In the genomic region with DNA sequence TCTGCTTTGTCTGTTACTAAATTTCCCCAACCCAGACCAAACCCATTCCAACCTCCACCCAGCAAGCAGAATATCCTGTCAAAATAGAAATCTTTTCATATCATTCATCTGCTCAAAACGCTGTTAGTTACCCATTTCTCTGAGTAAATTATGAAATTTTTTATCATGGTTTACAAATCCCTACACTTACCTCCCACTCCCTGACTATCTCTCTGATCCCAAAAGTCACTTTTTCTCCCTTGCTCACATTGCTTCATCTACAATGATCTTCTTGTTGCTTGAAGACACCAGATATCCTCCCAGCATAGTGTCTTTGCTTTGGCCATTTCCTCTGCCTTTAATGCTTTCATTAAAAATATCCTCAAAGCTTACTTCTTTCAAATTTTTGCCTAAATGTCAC, we compare ENCODE assay signal across 19 cellular contexts.
DNase-seq lines count a peak whose midpoint lies in the region; ATAC-seq and TF ChIP-seq lines count a peak whose summit lies in the region.
"Had no signal": no experiment of that assay in that cellular context is flagged by ENCODE, and none has a peak within 500 bp of the region (broad histone marks: within the 10 kb centered on the region; RNA-seq: fewer than 3 reads in every experiment).

No MANE protein-coding gene starts in this region.

- peaks cover 12% of the 10 kb centered on the region for H3K36me3 Mint-ChIP-seq in Calu3 (ENCODE audit: insufficient read depth, unreplicated experiment)
- H3K36me3 Mint-ChIP-seq: CD8-positive, alpha-beta T cell had no signal

- TF ChIP-seq CTCF in Calu3 (IDR thresholded peaks at IDR 0.05; ENCODE audit: unreplicated experiment) (no peak), omental fat pad (IDR thresholded peaks at IDR 0.05) (no peak), vagina (IDR thresholded peaks at IDR 0.05) (no peak)

- peak overlapping the region; percentile 97 for H3K27ac Mint-ChIP-seq in Calu3 (ENCODE audit: unreplicated experiment)
- H3K27ac Mint-ChIP-seq: B cell; CD4-positive, alpha-beta T cell; CD8-positive, alpha-beta T cell had no signal

- H3K27me3 Mint-ChIP-seq in Calu3 (ENCODE audit: unreplicated experiment), result no peaks in the 10 kb centered on the region

- intact Hi-C loops in Calu3 (cut with micrococcal nuclease; ENCODE audit: unreplicated experiment) (no loop called here), vagina (cut with DNase I) (no loop called here)

- H3K27ac ChIP-seq in vagina, result no peak overlapping the region
- H3K27ac ChIP-seq: 22Rv1; A549; BLaER1 treated with 17β-estradiol and CSF1 and Interleukin-3, amounts not matched to agents 10 nM and 100 nM; C4-2B had no signal

- ATAC-seq in omental fat pad (ENCODE audit: low FRiP score), result peak; percentile 57
- ATAC-seq: A549; CD8-positive, alpha-beta T cell; GM12878 had no signal

- H3K9me3 Mint-ChIP-seq in Calu3 (ENCODE audit: low read depth, unreplicated experiment), result no peaks in the 10 kb centered on the region
- H3K9me3 Mint-ChIP-seq: CD4-positive, alpha-beta T cell; CD8-positive, alpha-beta T cell had no signal

- no peak overlapping the region for H3K4me3 Mint-ChIP-seq in Calu3 (ENCODE audit: low read depth, unreplicated experiment)
- H3K4me3 Mint-ChIP-seq: B cell; CD4-positive, alpha-beta T cell; CD8-positive, alpha-beta T cell had no signal

- CTCF ChIA-PET in Calu3 (lab: Charles Lee), result no interaction called here

- BruUV-seq in Calu3 (replicated peaks; lab: Mats Ljungman, UMichigan), result no TSS peak

- DNase-seq in Calu3 (no peak), NCI-H226 (peak; percentile 38), amniotic epithelial cell (ENCODE audit: low read depth) (peak; percentile 72), omental fat pad (ENCODE audit: low spot score) (no peak), COLO668 (lab: John Stamatoyannopoulos, UW; ENCODE audit: unreplicated experiment) (no peak), vagina (ENCODE audit: extremely low spot score in 2 of 2) (no peak)
- DNase-seq in activated T-cell treated with anti-CD3 and anti-CD28 coated beads, Interleukin-2, amount 50 U/mL, for 1 hour, result no peak
- DNase-seq: AML-193; CD4-positive, alpha-beta T cell; CD8-positive, alpha-beta T cell; COR-L47; DMS79 treated with DMSO at 0.1 percent for 48 hours; GDM1 had no signal

- no peaks in the 10 kb centered on the region for H3K9me3 ChIP-seq in vagina
- H3K9me3 ChIP-seq: A549 had no signal

- TF ChIP-seq POLR2A in vagina (IDR thresholded peaks at IDR 0.05), result no peak

- peaks cover 76% of the 10 kb centered on the region for H3K4me1 Mint-ChIP-seq in Calu3 (ENCODE audit: low read depth, unreplicated experiment)
- H3K4me1 Mint-ChIP-seq: B cell had no signal

- H3K27me3 ChIP-seq in vagina, result no peaks in the 10 kb centered on the region
- H3K27me3 ChIP-seq: BLaER1 treated with 17β-estradiol and CSF1 and Interleukin-3, amounts not matched to agents 10 nM and 100 nM had no signal

- no peaks in the 10 kb centered on the region for H3K36me3 ChIP-seq in vagina
- H3K36me3 ChIP-seq: BLaER1 treated with 17β-estradiol and CSF1 and Interleukin-3, amounts not matched to agents 10 nM and 100 nM had no signal

- no peaks in the 10 kb centered on the region for H3K4me1 ChIP-seq in vagina
- H3K4me1 ChIP-seq: BLaER1 treated with 17β-estradiol and CSF1 and Interleukin-3, amounts not matched to agents 10 nM and 100 nM had no signal

- no peak overlapping the region for H3K4me3 ChIP-seq in vagina
- H3K4me3 ChIP-seq: A549; BLaER1 treated with 17β-estradiol and CSF1 and Interleukin-3, amounts not matched to agents 10 nM and 100 nM; GM12878 had no signal

Comparison
In these comparisons a context has a peak if more than half of its experiments do, and no peak if none do; other contexts are left out.
1. DNase-seq: peak in NCI-H226 (single experiment) and amniotic epithelial cell (single experiment); none in Calu3 (single experiment), omental fat pad (single experiment), COLO668 (single experiment), activated T-cell treated with anti-CD3 and anti-CD28 coated beads, Interleukin-2, amount 50 U/mL, for 1 hour (single experiment) and vagina (0 of 2).